22 cellular contexts compared by ENCODE assay signal in the genomic region with DNA sequence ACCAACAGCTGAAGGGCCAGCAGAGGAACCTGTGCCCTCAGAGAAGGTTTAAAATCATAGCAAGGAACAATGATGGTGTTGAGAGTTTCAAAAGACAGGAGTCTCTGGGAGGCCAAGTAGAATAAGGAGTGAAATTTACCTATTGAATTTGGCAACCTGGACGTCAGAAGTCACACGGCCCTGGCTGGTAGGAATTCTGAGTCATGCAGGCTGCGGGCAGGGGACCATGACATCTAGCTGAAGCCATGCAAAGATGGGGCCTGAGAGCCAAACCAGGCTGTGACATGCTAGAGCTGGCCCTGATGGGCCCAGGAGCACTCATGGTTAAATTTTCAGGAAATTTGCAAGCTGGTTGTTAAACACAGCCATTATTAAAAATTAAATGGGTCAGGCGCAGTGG.
DNase-seq lines count a peak whose midpoint lies in the region; ATAC-seq, FAIRE-seq and TF ChIP-seq lines count a peak whose summit lies in the region.
"Had no signal": no experiment of that assay in that cellular context is flagged by ENCODE, and none has a peak within 500 bp of the region (broad histone marks: within the 10 kb centered on the region; RNA-seq: fewer than 3 reads in every experiment).

No MANE protein-coding gene starts in this region.

- peaks cover 79% of the 10 kb centered on the region for H3K4me1 ChIP-seq in HepG2 (ENCODE audit: insufficient read depth, low read length)
- H3K4me1 ChIP-seq in right lobe of liver: peaks cover 0 to 6% (median 4%) of the 10 kb centered on the region in 4 donors
- peaks cover 19 to 52% of the 10 kb centered on the region in 2 donors for H3K4me1 ChIP-seq in uterus
- peaks cover 35% of the 10 kb centered on the region for H3K4me1 ChIP-seq in lower lobe of right lung

- no peaks in the 10 kb centered on the region; the same call in 1 of the 2 replicates for H3K9me3 ChIP-seq in HepG2 (ENCODE audit: low read length)
- H3K9me3 ChIP-seq in right lobe of liver: no peaks in the 10 kb centered on the region
- H3K9me3 ChIP-seq in uterus: no peaks in the 10 kb centered on the region
- H3K9me3 ChIP-seq in lower lobe of right lung: no peaks in the 10 kb centered on the region
- H3K9me3 ChIP-seq: heart right ventricle had no signal

- TF ChIP-seq RAD21 in HepG2 (CRISPR knock-in tag; IDR thresholded peaks at IDR 0.05): no peak

- peaks cover 27% of the 10 kb centered on the region for H3K36me3 Mint-ChIP-seq in activated T-helper 17 cell treated with anti-CD3 and anti-CD28 coated beads, Interleukin-2, amount 50 U/mL, for 72 hours (ENCODE audit: low read depth)
- H3K36me3 Mint-ChIP-seq: neural progenitor cell had no signal

- in situ Hi-C loops in HepG2 (cut with HindIII; ENCODE audit: extremely low pct_ligation_motif_present, low pct_unique_long_range_greater_than_20kb): loop anchor here (5.0 kb wide), 2 partner anchors 113 to 188 kb away; no protein-coding TSS in a partner anchor

- H3K27ac ChIP-seq in HepG2 (ENCODE audit: extremely low read length, insufficient read depth, low read length) (no peak overlapping the region), right lobe of liver (no peak overlapping the region), uterus (peak overlapping the region; percentile 88 to 91), lower lobe of right lung (no peak overlapping the region)
- H3K27ac ChIP-seq: heart right ventricle, neural progenitor cell had no signal

- no peak overlapping the region; a peak in 1 of 6 replicates for H3K4me3 ChIP-seq in HepG2 (replicated peaks in 1 of 3; ENCODE audit: insufficient read depth in 1 of 3, low read depth in 2 of 3, low read length in 3 of 3)
- no peak overlapping the region for H3K4me3 ChIP-seq in right lobe of liver
- H3K4me3 ChIP-seq in uterus: no peak overlapping the region
- H3K4me3 ChIP-seq in lower lobe of right lung: no peak overlapping the region
- H3K4me3 ChIP-seq: heart right ventricle, neural progenitor cell had no signal

- TF ChIP-seq EP300 in HepG2 (IDR thresholded peaks at IDR 0.05; ENCODE audit: low read depth in 2 of 2, low read length in 2 of 2) (no peak), HepG2 (CRISPR knock-in tag; IDR thresholded peaks at IDR 0.05; ENCODE audit: borderline replicate concordance) (no peak)

- no peaks in the 10 kb centered on the region for H3K79me2 ChIP-seq in HepG2 (ENCODE audit: insufficient read depth, low read length)

- H3K27me3 Mint-ChIP-seq in activated T-helper 17 cell treated with anti-CD3 and anti-CD28 coated beads, Interleukin-2, amount 50 U/mL, for 72 hours: no peaks in the 10 kb centered on the region

- ATAC-seq in HepG2 (no peak), right lobe of liver (no peak), lower lobe of right lung (no peak), GM21619 (IDR thresholded peaks at IDR 0.05; ENCODE audit: unreplicated experiment) (no peak)
- ATAC-seq in activated T-helper 17 cell treated with anti-CD3 and anti-CD28 coated beads, Interleukin-2, amount 50 U/mL, for 72 hours (replicated peaks): no peak
- ATAC-seq: effector memory CD8-positive, alpha-beta T cell; stimulated activated naive CD8-positive, alpha-beta T cell treated with anti-CD3 and anti-CD28 coated beads, Interleukin-15, Interleukin-2, amounts not matched to agents 100 U/mL and 50 U/mL, for 24 hours had no signal

- peak overlapping the region; percentile 18 for H2AFZ ChIP-seq in HepG2 (ENCODE audit: low read length)
- H2AFZ ChIP-seq: neural progenitor cell had no signal

- peaks cover 79% of the 10 kb centered on the region for H3K4me1 Mint-ChIP-seq in activated T-helper 17 cell treated with anti-CD3 and anti-CD28 coated beads, Interleukin-2, amount 50 U/mL, for 72 hours

- TF ChIP-seq CTCF in HepG2 (CRISPR knock-in tag; IDR thresholded peaks at IDR 0.05) (no peak), right lobe of liver (IDR thresholded peaks at IDR 0.05) (no peak), uterus (IDR thresholded peaks at IDR 0.05) (no peak), lower lobe of right lung (IDR thresholded peaks at IDR 0.05) (no peak)

- peak overlapping the region; percentile 45 for H3K4me2 ChIP-seq in HepG2 (ENCODE audit: low read depth, low read length)
- H3K4me2 ChIP-seq: neural progenitor cell had no signal

- TF ChIP-seq POLR2A in HepG2 (IDR thresholded peaks at IDR 0.05; ENCODE audit: insufficient read depth in 1 of 2, low read depth in 2 of 2, low read length in 2 of 2): no peak
- TF ChIP-seq POLR2A in right lobe of liver (IDR thresholded peaks at IDR 0.05): no peak
- TF ChIP-seq POLR2A in uterus (IDR thresholded peaks at IDR 0.05): no peak

- DNase-seq in HepG2 (ENCODE audit: low spot score) (no peak), right lobe of liver (no peak), kidney glomerular epithelial cell (lab: John Stamatoyannopoulos, UW) (peak; percentile 35), uterus (no peak), lower lobe of right lung (no peak), NCI-H82 (lab: John Stamatoyannopoulos, UW) (no peak)
- DNase-seq: amniotic stem cell; COR-L47; effector memory CD8-positive, alpha-beta T cell; H9; heart right ventricle; NCI-H1105; NCI-H2107; NCI-H524; stimulated activated naive CD8-positive, alpha-beta T cell treated with anti-CD3 and anti-CD28 coated beads, Interleukin-15, Interleukin-2, amounts not matched to agents 100 U/mL and 50 U/mL, for 24 hours; SW 1271 had no signal

- no peak overlapping the region; the same call in 1 of the 2 replicates for H3K9ac ChIP-seq in HepG2 (ENCODE audit: insufficient read depth, low read depth, low read length)
- H3K9ac ChIP-seq: neural progenitor cell had no signal

- H3K36me3 ChIP-seq in HepG2 (replicated peaks in 1 of 2; ENCODE audit: control insufficient read depth in 1 of 2, insufficient read depth in 2 of 2, low read length in 2 of 2) (no peaks in the 10 kb centered on the region), right lobe of liver (no peaks in the 10 kb centered on the region), uterus (no peaks in the 10 kb centered on the region), lower lobe of right lung (no peaks in the 10 kb centered on the region)
- H3K36me3 ChIP-seq: heart right ventricle, neural progenitor cell had no signal

- 38% methylated on average over 4 of the region's 4 CpGs for WGBS in HepG2 (ENCODE audit: low lambda C conversion rate)
- WGBS in right lobe of liver (ENCODE audit: insufficient coverage, low coverage, low lambda C conversion rate, missing lambda C conversion rate): 67% methylated on average over 2 of the region's 4 CpGs

- H3K9me3 Mint-ChIP-seq in activated T-helper 17 cell treated with anti-CD3 and anti-CD28 coated beads, Interleukin-2, amount 50 U/mL, for 72 hours: no peaks in the 10 kb centered on the region
- H3K9me3 Mint-ChIP-seq: effector memory CD8-positive, alpha-beta T cell had no signal

- peaks cover 0 to 2% of the 10 kb centered on the region in 2 experiments; a peak in 2 of 5 replicates for H3K27me3 ChIP-seq in HepG2 (ENCODE audit: control insufficient read depth in 1 of 2, insufficient read depth in 2 of 2, low read length in 2 of 2)
- H3K27me3 ChIP-seq in right lobe of liver: no peaks in the 10 kb centered on the region
- no peaks in the 10 kb centered on the region for H3K27me3 ChIP-seq in uterus
- H3K27me3 ChIP-seq in lower lobe of right lung (ENCODE audit: low read depth): no peaks in the 10 kb centered on the region
- H3K27me3 ChIP-seq: heart right ventricle, neural progenitor cell had no signal

- no TSS peak for BruUV-seq in HepG2 (replicated peaks; lab: Mats Ljungman, UMichigan)

- CTCF ChIA-PET in HepG2 (lab: Yijun Ruan, JAX; ENCODE audit: low intra/inter-chr PET ratio, low total read pairs): no interaction called here

- peak overlapping the region; percentile 98 for H3K27ac Mint-ChIP-seq in activated T-helper 17 cell treated with anti-CD3 and anti-CD28 coated beads, Interleukin-2, amount 50 U/mL, for 72 hours
- H3K27ac Mint-ChIP-seq: H9, neural progenitor cell had no signal

- H4K20me1 ChIP-seq in HepG2 (ENCODE audit: insufficient read depth, low read length): no peaks in the 10 kb centered on the region

- POLR2A ChIA-PET in HepG2 (lab: Yijun Ruan, JAX): no interaction called here

- intact Hi-C loops in HepG2 (cut with micrococcal nuclease; ENCODE audit: unreplicated experiment): loop anchor here (5.0 kb wide), 3 partner anchors 42 to 193 kb away; a partner anchor contains a TSS
- intact Hi-C loops in right lobe of liver (cut with DNase I): loop anchor here in 1 of 2 donors (10.0 kb wide), 1 partner anchor 116 kb away; no protein-coding TSS in a partner anchor
- intact Hi-C loops in uterus (cut with DNase I; ENCODE audit: low total_unique reads): loop anchor here (10.0 kb wide), 1 partner anchor 116 kb away; no protein-coding TSS in a partner anchor
- intact Hi-C loops in lower lobe of right lung (cut with DNase I): loop anchor here (10.0 kb wide), 1 partner anchor 316 kb away; no protein-coding TSS in a partner anchor

- FAIRE-seq in HepG2 (lab: Jason Lieb, UNC): no peak
- FAIRE-seq: GM19239, islet of Langerhans, urothelium cell line had no signal

- peak overlapping the region; percentile 12 for H3K4me3 Mint-ChIP-seq in activated T-helper 17 cell treated with anti-CD3 and anti-CD28 coated beads, Interleukin-2, amount 50 U/mL, for 72 hours
- H3K4me3 Mint-ChIP-seq: effector memory CD8-positive, alpha-beta T cell; H9; neural progenitor cell had no signal

TF ChIP-seq in HepG2, 621 proteins besides CTCF, POLR2A, EP300 and RAD21:
- TF ChIP-seq FOSL2 (CRISPR knock-in tag; IDR thresholded peaks at IDR 0.05): peak; percentile 19; the same call in 1 of the 2 replicates
- TF ChIP-seq FOXA1 (IDR thresholded peaks at IDR 0.05): no peak
- no peak for TF ChIP-seq FOXA1 (CRISPR knock-in tag; IDR thresholded peaks at IDR 0.05)
- TF ChIP-seq, protein P1, sequence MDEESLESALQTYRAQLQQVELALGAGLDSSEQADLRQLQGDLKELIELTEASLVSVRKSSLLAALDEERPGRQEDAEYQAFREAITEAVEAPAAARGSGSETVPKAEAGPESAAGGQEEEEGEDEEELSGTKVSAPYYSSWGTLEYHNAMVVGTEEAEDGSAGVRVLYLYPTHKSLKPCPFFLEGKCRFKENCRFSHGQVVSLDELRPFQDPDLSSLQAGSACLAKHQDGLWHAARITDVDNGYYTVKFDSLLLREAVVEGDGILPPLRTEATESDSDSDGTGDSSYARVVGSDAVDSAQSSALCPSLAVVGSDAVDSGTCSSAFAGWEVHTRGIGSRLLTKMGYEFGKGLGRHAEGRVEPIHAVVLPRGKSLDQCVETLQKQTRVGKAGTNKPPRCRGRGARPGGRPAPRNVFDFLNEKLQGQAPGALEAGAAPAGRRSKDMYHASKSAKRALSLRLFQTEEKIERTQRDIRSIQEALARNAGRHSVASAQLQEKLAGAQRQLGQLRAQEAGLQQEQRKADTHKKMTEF (CRISPR knock-in tag; IDR thresholded peaks at IDR 0.05): 0 out of 2 replicates have a peak, but pooled peaks have one; percentile 18
- 0 out of 2 replicates have a peak, but pooled peaks have one; percentile 13 for TF ChIP-seq FOXK1 (CRISPR knock-in tag; IDR thresholded peaks at IDR 0.05; ENCODE audit: borderline replicate concordance, low read depth)

Comparison
In these comparisons a context has a peak if more than half of its experiments do, and no peak if none do; other contexts are left out.
1. H3K27ac ChIP-seq: peak in uterus (2 of 2); none in HepG2 (single experiment), right lobe of liver (0 of 3) and lower lobe of right lung (single experiment).